1 cellular context compared by ENCODE assay signal in genomic region chr3:61650276-61650675, GRCh38.
TF ChIP-seq lines count a peak whose summit lies in the region.

No MANE protein-coding gene starts in this region.

TF ChIP-seq in IMR-90, 13 proteins besides CTCF, POLR2A, EP300 and RAD21 (continued from another document):
- TF ChIP-seq CEBPB (IDR thresholded peaks at IDR 0.05; ENCODE audit: low read depth, low read length) (no peak), ELK1 (IDR thresholded peaks at IDR 0.05; ENCODE audit: borderline replicate concordance, low read depth, low read length) (no peak), MXI1 (IDR thresholded peaks at IDR 0.05; ENCODE audit: borderline replicate concordance, low read depth, low read length) (no peak), RFX5 (IDR thresholded peaks at IDR 0.05; ENCODE audit: low read depth, low read length) (no peak)
